Comparison of ENCODE assay signal across 8 cellular contexts in genomic region chr4:145868637-145869409, GRCh38.
DNase-seq lines count a peak whose midpoint lies in the region; ATAC-seq and TF ChIP-seq lines count a peak whose summit lies in the region.

No MANE protein-coding gene starts in this region.

- POLR2A ChIA-PET in activated CD4-positive, alpha-beta T cell treated with anti-CD3 and anti-CD28 coated beads, Interleukin-2, amount 10 ng/mL, durations not matched to agents 7 days and 5 days (lab: Charles Lee): no interaction called here

- ATAC-seq in GM19043 (IDR thresholded peaks at IDR 0.05; ENCODE audit: low read depth, unreplicated experiment) (peak; percentile 39), HG02973 (IDR thresholded peaks at IDR 0.05; ENCODE audit: unreplicated experiment) (peak; percentile 85), psoas muscle (no peak)
- ATAC-seq in stimulated activated memory B cell treated with anti-CD40 and anti-IgM and Interleukin-4, amounts not matched to agents 10 μg/mL and 1 μg/mL and 100 μg/mL, for 72 hours: no peak

- peaks cover 48% of the 10 kb centered on the region for H3K4me1 Mint-ChIP-seq in stimulated activated memory B cell treated with anti-CD40 and anti-IgM and Interleukin-4, amounts not matched to agents 10 μg/mL and 1 μg/mL and 100 μg/mL, for 72 hours
- H3K4me1 Mint-ChIP-seq in activated CD4-positive, alpha-beta T cell treated with anti-CD3 and anti-CD28 coated beads, Interleukin-2, amount 10 ng/mL, durations not matched to agents 7 days and 5 days: peaks cover 8% of the 10 kb centered on the region

- H3K9me3 ChIP-seq in psoas muscle: no peaks in the 10 kb centered on the region

- H3K4me3 Mint-ChIP-seq in stimulated activated memory B cell treated with anti-CD40 and anti-IgM and Interleukin-4, amounts not matched to agents 10 μg/mL and 1 μg/mL and 100 μg/mL, for 72 hours: no peak overlapping the region
- H3K4me3 Mint-ChIP-seq in activated CD4-positive, alpha-beta T cell treated with anti-CD3 and anti-CD28 coated beads, Interleukin-2, amount 10 ng/mL, durations not matched to agents 7 days and 5 days: no peak overlapping the region

- 15 to 57% (median 24%) methylated on average over 1 of the region's 1 CpG for WGBS in psoas muscle, 3 donors

- no peaks in the 10 kb centered on the region for H3K9me3 Mint-ChIP-seq in stimulated activated memory B cell treated with anti-CD40 and anti-IgM and Interleukin-4, amounts not matched to agents 10 μg/mL and 1 μg/mL and 100 μg/mL, for 72 hours
- no peaks in the 10 kb centered on the region for H3K9me3 Mint-ChIP-seq in activated CD4-positive, alpha-beta T cell treated with anti-CD3 and anti-CD28 coated beads, Interleukin-2, amount 10 ng/mL, durations not matched to agents 7 days and 5 days

- H3K27ac Mint-ChIP-seq in stimulated activated memory B cell treated with anti-CD40 and anti-IgM and Interleukin-4, amounts not matched to agents 10 μg/mL and 1 μg/mL and 100 μg/mL, for 72 hours: no peak overlapping the region
- H3K27ac Mint-ChIP-seq in activated CD4-positive, alpha-beta T cell treated with anti-CD3 and anti-CD28 coated beads, Interleukin-2, amount 10 ng/mL, durations not matched to agents 7 days and 5 days: no peak overlapping the region

- TF ChIP-seq CTCF in VCaP (conservative IDR thresholded peaks at IDR 0.05) (no peak; the same call in 1 of the 2 replicates), psoas muscle (IDR thresholded peaks at IDR 0.05) (no peak)

- peaks cover 29% of the 10 kb centered on the region for H3K4me1 ChIP-seq in psoas muscle

- peaks cover 0 to 3% of the 10 kb centered on the region in 2 donors for H3K36me3 ChIP-seq in psoas muscle (ENCODE audit: insufficient read depth in 1 of 2, low read depth in 1 of 2)

- H3K27me3 Mint-ChIP-seq in stimulated activated memory B cell treated with anti-CD40 and anti-IgM and Interleukin-4, amounts not matched to agents 10 μg/mL and 1 μg/mL and 100 μg/mL, for 72 hours: no peaks in the 10 kb centered on the region
- H3K27me3 Mint-ChIP-seq in activated CD4-positive, alpha-beta T cell treated with anti-CD3 and anti-CD28 coated beads, Interleukin-2, amount 10 ng/mL, durations not matched to agents 7 days and 5 days: no peaks in the 10 kb centered on the region

- H3K27ac ChIP-seq in VCaP (peak overlapping the region; percentile 59; the same call in 1 of the 2 replicates), psoas muscle (no peak overlapping the region)

- peak; percentile 12 for DNase-seq in AG08395 (ENCODE audit: low spot score)
- DNase-seq in activated CD4-positive, alpha-beta T cell treated with anti-CD3 and anti-CD28 coated beads, Interleukin-2, amount 10 ng/mL, durations not matched to agents 7 days and 5 days: no peak
- no peak for DNase-seq in psoas muscle
- no peak for DNase-seq in LoVo (ENCODE audit: low spot score)

- CTCF ChIA-PET in activated CD4-positive, alpha-beta T cell treated with anti-CD3 and anti-CD28 coated beads, Interleukin-2, amount 10 ng/mL, durations not matched to agents 7 days and 5 days (lab: Charles Lee): interaction anchor here (1.2 to 2.0 kb wide), 3 partner anchors 13 to 655 kb away, joined by 3 to 4 read pairs (median 3); no protein-coding TSS in a partner anchor

- no peak overlapping the region for H3K4me3 ChIP-seq in psoas muscle

- H3K27me3 ChIP-seq in psoas muscle (ENCODE audit: insufficient read depth in 3 of 3, low read length in 2 of 3): no peaks in the 10 kb centered on the region

- intact Hi-C loops in psoas muscle (cut with DNase I): no loop called here

- peaks cover 32% of the 10 kb centered on the region for H3K36me3 Mint-ChIP-seq in stimulated activated memory B cell treated with anti-CD40 and anti-IgM and Interleukin-4, amounts not matched to agents 10 μg/mL and 1 μg/mL and 100 μg/mL, for 72 hours
- H3K36me3 Mint-ChIP-seq in activated CD4-positive, alpha-beta T cell treated with anti-CD3 and anti-CD28 coated beads, Interleukin-2, amount 10 ng/mL, durations not matched to agents 7 days and 5 days (ENCODE audit: low read depth): peaks cover 2% of the 10 kb centered on the region

Comparison
In these comparisons a context has a peak if more than half of its experiments do, and no peak if none do; other contexts are left out.
1. ATAC-seq: peak in GM19043 (single experiment) and HG02973 (single experiment); none in stimulated activated memory B cell treated with anti-CD40 and anti-IgM and Interleukin-4, amounts not matched to agents 10 μg/mL and 1 μg/mL and 100 μg/mL, for 72 hours (single experiment) and psoas muscle (0 of 4).